ENCODE assay signal across 28 cellular contexts in genomic region chr5:59335544-59335943, GRCh38.
DNase-seq lines count a peak whose midpoint lies in the region; ATAC-seq and TF ChIP-seq lines count a peak whose summit lies in the region.
"Had no signal": no experiment of that assay in that cellular context is flagged by ENCODE, and none has a peak within 500 bp of the region (broad histone marks: within the 10 kb centered on the region; RNA-seq: fewer than 3 reads in every experiment).

No MANE protein-coding gene starts in this region.

- DNase-seq in heart right ventricle: no peak
- no peak for DNase-seq in cardiac septum (ENCODE audit: low spot score)
- DNase-seq in RWPE2 (ENCODE audit: low spot score): no peak
- DNase-seq in NCI-H82 treated with DMSO at 0.1 percent for 48 hours (lab: John Stamatoyannopoulos, UW; ENCODE audit: unreplicated experiment): no peak
- DNase-seq in NCI-H226: no peak
- DNase-seq in KG1 (lab: John Stamatoyannopoulos, UW): no peak
- DNase-seq: activated CD4-positive, alpha-beta T cell treated with anti-CD3 and anti-CD28 coated beads for 48 hours; activated T-cell treated with anti-CD3 and anti-CD28 coated beads, Interleukin-2, amount 50 U/mL, for 24 hours; BE2C; DMS53; effector memory CD4-positive, alpha-beta T cell; gastrocnemius medialis; HCEC 1CT; KBM-7; MG63; NCI-H1105 treated with DMSO at 0.1 percent for 48 hours; NCI-H1930; NCI-H69; Right ventricle myocardium superior; small intestine; stimulated activated CD4-positive, alpha-beta T cell treated with anti-CD3 and anti-CD28 coated beads, Interleukin-2, amount 100 ng/mL, for 24 hours; T-helper 9 cell; WERI-Rb-1 had no signal

- H3K36me3 ChIP-seq in heart right ventricle: no peaks in the 10 kb centered on the region
- H3K36me3 ChIP-seq in RWPE2 (ENCODE audit: low read depth): no peaks in the 10 kb centered on the region
- H3K36me3 ChIP-seq in gastroesophageal sphincter: no peaks in the 10 kb centered on the region
- H3K36me3 ChIP-seq: BE2C, gastrocnemius medialis, MG63, tibial nerve, WERI-Rb-1 had no signal

- peak in 6 of 9 donors; percentile 10 to 61 (median 25) for TF ChIP-seq CTCF in heart right ventricle (IDR thresholded peaks at IDR 0.05)
- peak; percentile 42 for TF ChIP-seq CTCF in RWPE2 (IDR thresholded peaks at IDR 0.05; ENCODE audit: poor library complexity, severe bottlenecking)
- TF ChIP-seq CTCF in gastroesophageal sphincter (IDR thresholded peaks at IDR 0.05): peak in 3 of 4 experiments; percentile 10 to 20 (median 12)

- H3K27ac ChIP-seq in heart right ventricle (no peak overlapping the region), RWPE2 (ENCODE audit: poor library complexity, severe bottlenecking) (no peak overlapping the region), gastroesophageal sphincter (no peak overlapping the region)
- H3K27ac ChIP-seq: tibial nerve, WERI-Rb-1 had no signal

- TF ChIP-seq EP300 in gastroesophageal sphincter (IDR thresholded peaks at IDR 0.05): no peak

- intact Hi-C loops in heart right ventricle (cut with DNase I) (no loop called here), cardiac septum (cut with DNase I) (no loop called here)

- no peak for TF ChIP-seq POLR2A in gastroesophageal sphincter (IDR thresholded peaks at IDR 0.05)

- H3K4me1 ChIP-seq in heart right ventricle (peaks cover 0 to 37% (median 4%) of the 10 kb centered on the region in 9 donors), RWPE2 (ENCODE audit: insufficient read depth, poor library complexity, severe bottlenecking) (no peaks in the 10 kb centered on the region), gastroesophageal sphincter (no peaks in the 10 kb centered on the region)

- ATAC-seq in heart right ventricle (no peak), RWPE2 (ENCODE audit: low read depth) (no peak), gastroesophageal sphincter (no peak), HG03108 (IDR thresholded peaks at IDR 0.05; ENCODE audit: unreplicated experiment) (no peak)
- ATAC-seq: esophagus mucosa; gastrocnemius medialis; natural killer cell treated with Interleukin-12 subunit alpha and Interleukin-12 subunit beta and Interleukin-15 and Interleukin-18, amount 100 ng/mL, for 72 hours had no signal

- 78 to 89% methylated on average over 1 of the region's 1 CpG for WGBS in heart right ventricle, 2 donors
- 72 to 79% methylated on average over 1 of the region's 1 CpG for WGBS in gastroesophageal sphincter (ENCODE audit: low coverage in 1 of 2), 2 donors

- H3K27me3 ChIP-seq in heart right ventricle: no peaks in the 10 kb centered on the region
- no peaks in the 10 kb centered on the region for H3K27me3 ChIP-seq in RWPE2 (ENCODE audit: insufficient read depth, poor library complexity, severe bottlenecking)
- no peaks in the 10 kb centered on the region for H3K27me3 ChIP-seq in gastroesophageal sphincter
- H3K27me3 ChIP-seq: BE2C, gastrocnemius medialis, MG63, tibial nerve had no signal

- no peaks in the 10 kb centered on the region for H3K9me3 ChIP-seq in heart right ventricle
- H3K9me3 ChIP-seq in RWPE2 (ENCODE audit: severe bottlenecking): no peaks in the 10 kb centered on the region
- H3K9me3 ChIP-seq in gastroesophageal sphincter: no peaks in the 10 kb centered on the region
- H3K9me3 ChIP-seq: BE2C, gastrocnemius medialis, MG63, tibial nerve had no signal

- H3K4me3 ChIP-seq in heart right ventricle (no peak overlapping the region), RWPE2 (ENCODE audit: severe bottlenecking) (no peak overlapping the region), gastroesophageal sphincter (no peak overlapping the region)
- H3K4me3 ChIP-seq: gastrocnemius medialis, MG63, tibial nerve had no signal
